16 cellular contexts compared by ENCODE assay signal in the genomic region with DNA sequence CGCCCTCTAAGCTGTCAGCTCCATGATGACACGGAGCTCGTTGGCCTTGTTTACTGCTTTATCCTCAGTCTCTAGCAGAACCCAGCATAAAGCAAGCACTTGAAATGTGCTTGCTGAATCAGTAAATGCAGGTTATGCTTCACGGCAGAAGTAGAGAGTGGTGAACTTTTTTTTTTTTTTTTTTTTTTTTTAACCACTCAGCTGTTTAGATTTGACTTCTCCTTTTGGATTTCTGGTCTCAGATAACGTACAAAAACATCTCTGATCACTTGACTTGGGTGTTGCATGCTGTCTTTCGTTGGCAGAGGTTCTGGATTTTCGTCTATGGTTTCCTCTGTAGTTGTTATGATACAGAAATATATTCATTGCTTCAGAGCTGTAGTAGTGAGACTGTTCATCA.
"Had no signal": no experiment of that assay in that cellular context is flagged by ENCODE, and none has a peak within 500 bp of the region (broad histone marks: within the 10 kb centered on the region; RNA-seq: fewer than 3 reads in every experiment).

No MANE protein-coding gene starts in this region.

- H3K4me1 Mint-ChIP-seq: activated CD4-positive, alpha-beta memory T cell treated with anti-CD3 and anti-CD28 coated beads, Interleukin-2, amount 10 ng/mL, durations not matched to agents 7 days and 5 days; activated naive CD4-positive, alpha-beta T cell treated with anti-CD3 and anti-CD28 coated beads, Interleukin-2, amount 50 U/mL, for 24 hours; stimulated activated naive CD8-positive, alpha-beta T cell treated with anti-CD3 and anti-CD28 coated beads, Interleukin-15, amount 100 ng/mL, for 72 hours had no signal

- DNase-seq: activated CD4-positive, alpha-beta memory T cell treated with anti-CD3 and anti-CD28 coated beads, Interleukin-2, amount 10 ng/mL, durations not matched to agents 7 days and 5 days; activated CD4-positive, alpha-beta T cell treated with anti-CD3 and anti-CD28 coated beads for 4 hours; activated effector memory CD4-positive, alpha-beta T cell treated with Interleukin-2 at 50 U/mL for 16 hours; activated T-cell treated with anti-CD3 and anti-CD28 coated beads, Interleukin-2, amount 50 U/mL, for 4 hours; adrenal gland; left colon; right cardiac atrium; small intestine; stimulated activated CD4-positive, alpha-beta T cell treated with anti-CD3 and anti-CD28 coated beads, Interleukin-4, amount 100 ng/mL, for 4 hours; stimulated activated naive CD8-positive, alpha-beta T cell treated with anti-CD3 and anti-CD28 coated beads, Interleukin-15, amount 100 ng/mL, for 72 hours; upper lobe of left lung; WERI-Rb-1 had no signal

- H3K36me3 Mint-ChIP-seq: activated naive CD4-positive, alpha-beta T cell treated with anti-CD3 and anti-CD28 coated beads, Interleukin-2, amount 50 U/mL, for 24 hours had no signal

- H3K27ac Mint-ChIP-seq: activated CD4-positive, alpha-beta memory T cell treated with anti-CD3 and anti-CD28 coated beads, Interleukin-2, amount 10 ng/mL, durations not matched to agents 7 days and 5 days; activated naive CD4-positive, alpha-beta T cell treated with anti-CD3 and anti-CD28 coated beads, Interleukin-2, amount 50 U/mL, for 24 hours; progenitor cell of endocrine pancreas; stimulated activated naive CD8-positive, alpha-beta T cell treated with anti-CD3 and anti-CD28 coated beads, Interleukin-15, amount 100 ng/mL, for 72 hours had no signal

- H3K36me3 ChIP-seq: adrenal gland, gastroesophageal sphincter, upper lobe of left lung, WERI-Rb-1 had no signal

- H3K27me3 ChIP-seq: adrenal gland, upper lobe of left lung had no signal

- ATAC-seq: activated T-cell treated with anti-CD3 and anti-CD28 coated beads, Interleukin-2, amount 50 U/mL, for 4 hours; gastroesophageal sphincter; left colon; right cardiac atrium; stimulated activated naive CD8-positive, alpha-beta T cell treated with anti-CD3 and anti-CD28 coated beads, Interleukin-15, amount 100 ng/mL, for 72 hours had no signal

- H3K27ac ChIP-seq: adrenal gland, gastroesophageal sphincter, upper lobe of left lung, WERI-Rb-1 had no signal

- H3K4me3 Mint-ChIP-seq: activated CD4-positive, alpha-beta memory T cell treated with anti-CD3 and anti-CD28 coated beads, Interleukin-2, amount 10 ng/mL, durations not matched to agents 7 days and 5 days; activated naive CD4-positive, alpha-beta T cell treated with anti-CD3 and anti-CD28 coated beads, Interleukin-2, amount 50 U/mL, for 24 hours; activated T-cell treated with anti-CD3 and anti-CD28 coated beads, Interleukin-2, amount 50 U/mL, for 4 hours; stimulated activated naive CD8-positive, alpha-beta T cell treated with anti-CD3 and anti-CD28 coated beads, Interleukin-15, amount 100 ng/mL, for 72 hours had no signal

- H3K9me3 ChIP-seq: adrenal gland, upper lobe of left lung had no signal

- H3K4me1 ChIP-seq: adrenal gland, gastroesophageal sphincter, upper lobe of left lung had no signal

- H3K4me3 ChIP-seq: adrenal gland, gastroesophageal sphincter, lung, upper lobe of left lung had no signal

- H3K27me3 Mint-ChIP-seq: activated CD4-positive, alpha-beta memory T cell treated with anti-CD3 and anti-CD28 coated beads, Interleukin-2, amount 10 ng/mL, durations not matched to agents 7 days and 5 days; activated naive CD4-positive, alpha-beta T cell treated with anti-CD3 and anti-CD28 coated beads, Interleukin-2, amount 50 U/mL, for 24 hours; stimulated activated naive CD8-positive, alpha-beta T cell treated with anti-CD3 and anti-CD28 coated beads, Interleukin-15, amount 100 ng/mL, for 72 hours had no signal

- H3K9me3 Mint-ChIP-seq: activated CD4-positive, alpha-beta memory T cell treated with anti-CD3 and anti-CD28 coated beads, Interleukin-2, amount 10 ng/mL, durations not matched to agents 7 days and 5 days; activated naive CD4-positive, alpha-beta T cell treated with anti-CD3 and anti-CD28 coated beads, Interleukin-2, amount 50 U/mL, for 24 hours; activated T-cell treated with anti-CD3 and anti-CD28 coated beads, Interleukin-2, amount 50 U/mL, for 4 hours had no signal
